11 cellular contexts compared by ENCODE assay signal in genomic region chr16:3369073-3369472, GRCh38. TPM values are rescaled to one million over a fixed set of nuclear protein-coding genes. Genes with fewer than 3 reads are reported as not detected.
"Had no signal": no experiment of that assay in that cellular context is flagged by ENCODE, and none has a peak within 500 bp of the region (broad histone marks: within the 10 kb centered on the region; RNA-seq: fewer than 3 reads in every experiment).

No MANE protein-coding gene starts in this region.

- H3K36me3 ChIP-seq: HAP-1 had no signal

- H3K4me3 ChIP-seq: GM23248, HAP-1 had no signal

- ATAC-seq: HCT116 had no signal

- H3K4me2 ChIP-seq: KMS-11 had no signal

- H3K9me3 ChIP-seq: HAP-1 had no signal

- H3K27ac ChIP-seq: GM23248, KMS-11 had no signal

- H3K4me1 ChIP-seq: HAP-1 had no signal

- H3K9ac ChIP-seq: GM23248, KMS-11 had no signal

- FAIRE-seq: HTR-8/SVneo had no signal

- H2AFZ ChIP-seq: GM23248 had no signal

- DNase-seq: GM23248, GOT3, H7, HFFc6, KBM-7 had no signal

RNA-seq across cellular contexts. Expression of gene OR2C1, which starts 13.4 kb away (rescaled TPM):
- total RNA-seq: GM23248, H4, H7, HFFc6, HT-29 had no signal
- polyA plus RNA-seq: GM23248 had no signal
